Comparison of ENCODE assay signal across 14 cellular contexts in genomic region chr22:25627271-25627848, GRCh38.
DNase-seq lines count a peak whose midpoint lies in the region; ATAC-seq and TF ChIP-seq lines count a peak whose summit lies in the region.
"Had no signal": no experiment of that assay in that cellular context is flagged by ENCODE, and none has a peak within 500 bp of the region (broad histone marks: within the 10 kb centered on the region; RNA-seq: fewer than 3 reads in every experiment).

No MANE protein-coding gene starts in this region.

- H3K27me3 ChIP-seq in BJ (ENCODE audit: control insufficient read depth, insufficient read depth, low read length): 0 out of 2 replicates have a peak, but pooled peaks cover 1% of the 10 kb centered on the region

- POLR2A ChIA-PET in BJ (lab: Charles Lee): no interaction called here

- ATAC-seq in HG02885 (IDR thresholded peaks at IDR 0.05; ENCODE audit: poor library complexity, unreplicated experiment): no peak
- ATAC-seq: GM23338 had no signal

- CTCF ChIA-PET in BJ (lab: Yijun Ruan, JAX): no interaction called here

- TF ChIP-seq CTCF in BJ (IDR thresholded peaks at IDR 0.05; ENCODE audit: insufficient read depth, low read depth, low read length): no peak
- TF ChIP-seq CTCF in GM10266 (IDR thresholded peaks at IDR 0.05; ENCODE audit: control insufficient read depth, insufficient read depth, low read depth, missing control alignments): no peak

- H3K27ac ChIP-seq in KOPT-K1 (ENCODE audit: low read depth, low read length, poor library complexity, severe bottlenecking): peak overlapping the region; percentile 96

- H3K4me3 ChIP-seq in BJ (ENCODE audit: low read depth, low read length): no peak overlapping the region
- H3K4me3 ChIP-seq: GM23338 had no signal

- no peaks in the 10 kb centered on the region for H3K36me3 ChIP-seq in BJ (ENCODE audit: control insufficient read depth, insufficient read depth, low read length)
- peaks cover 30% of the 10 kb centered on the region for H3K36me3 ChIP-seq in KOPT-K1 (ENCODE audit: insufficient read depth, low read length)

- H3K9me3 ChIP-seq in KOPT-K1 (ENCODE audit: insufficient read depth, low read length, poor library complexity, severe bottlenecking): no peaks in the 10 kb centered on the region

- DNase-seq in BJ (ENCODE audit: low read depth) (peak; percentile 7), RPMI7951 (ENCODE audit: low read depth) (peak; percentile 13), germinal center (ENCODE audit: low spot score) (peak; percentile 40), hepatic stellate cell (ENCODE audit: low spot score) (no peak), GM10266 (ENCODE audit: extremely low spot score) (no peak)
- DNase-seq in NK-92 treated with Interleukin-12 subunit alpha and Interleukin-12 subunit beta, amount 100 ng/mL, for 24 hours (lab: John Stamatoyannopoulos, UW): no peak
- DNase-seq: activated CD4-positive, alpha-beta T cell treated with anti-CD3 and anti-CD28 coated beads, Interleukin-2, amount 10 ng/mL, durations not matched to agents 24 days and 14 days; activated gamma-delta T cell treated with Interleukin-2 at 50 U/mL for 16 hours; CD4-positive, alpha-beta T cell; head of caudate nucleus; RPMI8226 had no signal

Comparison
In these comparisons a context has a peak if more than half of its experiments do, and no peak if none do; other contexts are left out.
1. DNase-seq: peak in BJ (single experiment), RPMI7951 (single experiment) and germinal center (single experiment); none in hepatic stellate cell (single experiment), GM10266 (single experiment) and NK-92 treated with Interleukin-12 subunit alpha and Interleukin-12 subunit beta, amount 100 ng/mL, for 24 hours (single experiment).